Comparison of ENCODE assay signal across 11 cellular contexts in genomic region chr3:152399374-152399773, GRCh38.
A peak's percentile ranks its signal among the peaks of the same experiment; 100 is the strongest.
DNase-seq lines count a peak whose midpoint lies in the region; ATAC-seq, FAIRE-seq and TF ChIP-seq lines count a peak whose summit lies in the region.
"Had no signal": no experiment of that assay in that cellular context is flagged by ENCODE, and none has a peak within 500 bp of the region (broad histone marks: within the 10 kb centered on the region; RNA-seq: fewer than 3 reads in every experiment).

No MANE protein-coding gene starts in this region.

- no peak overlapping the region for H2AFZ ChIP-seq in IMR-90 (replicated peaks; ENCODE audit: low read length, poor library complexity)
- H2AFZ ChIP-seq in K562 (ENCODE audit: low read depth, low read length), result no peak overlapping the region
- H2AFZ ChIP-seq in mesenchymal stem cell (ENCODE audit: low read depth, low read length), result no peak overlapping the region

- CTCF ChIA-PET in IMR-90 (lab: Yijun Ruan, JAX) (interaction anchor here (0.6 to 1.1 kb wide), 3 partner anchors 29 to 748 kb away, joined by 4 to 7 read pairs (median 7); no protein-coding TSS in a partner anchor), K562 (lab: Yijun Ruan, JAX; ENCODE audit: low intra/inter-chr PET ratio) (no interaction called here)

- H2BK120ac ChIP-seq in IMR-90 (ENCODE audit: low read depth, low read length) (no peak overlapping the region), mesenchymal stem cell (ENCODE audit: low read depth, low read length) (no peak overlapping the region)

- peaks cover 99% of the 10 kb centered on the region for H3K79me2 ChIP-seq in K562 (ENCODE audit: control insufficient read depth, insufficient read depth, low read length)

- H3K79me1 ChIP-seq in IMR-90 (ENCODE audit: low read depth in 1 of 2, low read length in 2 of 2) (peaks cover 10 to 67% of the 10 kb centered on the region in 2 experiments), mesenchymal stem cell (replicated peaks; ENCODE audit: low read length, poor library complexity, severe bottlenecking) (peaks cover 5% of the 10 kb centered on the region)

- H3K27ac Mint-ChIP-seq in CD14-positive monocyte, result peak overlapping the region; percentile 52 to 86 (median 81)

- H3K9me3 Mint-ChIP-seq in CD14-positive monocyte, result peaks cover 0 to 2% (median 0%) of the 10 kb centered on the region in 7 donors

- no peak overlapping the region for H2AK5ac ChIP-seq in IMR-90 (ENCODE audit: low read depth, low read length)
- no peak overlapping the region for H2AK5ac ChIP-seq in mesenchymal stem cell (ENCODE audit: low read length, severe bottlenecking)

- no peak overlapping the region for H2BK12ac ChIP-seq in mesenchymal stem cell (ENCODE audit: low read length in 2 of 2)

- H3K4me2 ChIP-seq in IMR-90 (ENCODE audit: low read depth, low read length), result peak overlapping the region; percentile 54; the same call in 1 of the 2 replicates
- H3K4me2 ChIP-seq in K562 (ENCODE audit: insufficient read depth, low read length), result no peak overlapping the region
- H3K4me2 ChIP-seq in mesenchymal stem cell (ENCODE audit: low read length, poor library complexity, severe bottlenecking), result no peak overlapping the region

- H2BK15ac ChIP-seq in IMR-90 (ENCODE audit: low read depth, low read length) (no peak overlapping the region), mesenchymal stem cell (ENCODE audit: low read depth, poor library complexity, severe bottlenecking) (no peak overlapping the region)

- H3K27me3 Mint-ChIP-seq in CD14-positive monocyte (ENCODE audit: low read depth in 3 of 3), result no peaks in the 10 kb centered on the region

- no peaks in the 10 kb centered on the region for H3K9me3 ChIP-seq in IMR-90 (ENCODE audit: control insufficient read depth, insufficient read depth, low read length)
- H3K9me3 ChIP-seq in K562 (replicated peaks; ENCODE audit: control insufficient read depth, insufficient read depth, low read depth, low read length), result no peaks in the 10 kb centered on the region
- no peaks in the 10 kb centered on the region for H3K9me3 ChIP-seq in mesenchymal stem cell (ENCODE audit: control insufficient read depth, low read length)
- no peaks in the 10 kb centered on the region; the same call in 1 of the 2 replicates for H3K9me3 ChIP-seq in SJCRH30 (replicated peaks)

- no peak overlapping the region for H3K56ac ChIP-seq in IMR-90 (ENCODE audit: extremely low read depth, insufficient read depth, low read length)

- H4K8ac ChIP-seq in IMR-90 (ENCODE audit: low read depth in 2 of 2, low read length in 2 of 2), result no peak overlapping the region
- no peak overlapping the region for H4K8ac ChIP-seq in mesenchymal stem cell (ENCODE audit: low read length)

- intact Hi-C loops in CD14-positive monocyte (cut with micrococcal nuclease) (no loop called here), IMR-90 (cut with micrococcal nuclease) (no loop called here), K562 (cut with micrococcal nuclease) (no loop called here)

- TF ChIP-seq EP300 in K562 (IDR thresholded peaks at IDR 0.05; ENCODE audit: low read length), result no peak

- no TSS peak for BruUV-seq in IMR-90 (replicated peaks; lab: Mats Ljungman, UMichigan)
- BruUV-seq in K562 (replicated peaks; lab: Mats Ljungman, UMichigan), result no TSS peak

- H3K18ac ChIP-seq in IMR-90 (ENCODE audit: low read depth, low read length) (no peak overlapping the region), mesenchymal stem cell (ENCODE audit: low read depth in 1 of 2, low read length in 2 of 2) (no peak overlapping the region)

- no peak overlapping the region for H3K4me3 ChIP-seq in IMR-90 (ENCODE audit: insufficient read depth, low read depth, low read length)
- H3K4me3 ChIP-seq in K562, result no peak overlapping the region
- H3K4me3 ChIP-seq in mesenchymal stem cell (ENCODE audit: insufficient read depth in 1 of 2, low read depth in 1 of 2, low read length in 2 of 2), result no peak overlapping the region
- no peak overlapping the region for H3K4me3 ChIP-seq in SJCRH30

- no peak overlapping the region for H2BK20ac ChIP-seq in IMR-90 (ENCODE audit: low read depth, low read length)

- H3K4me1 ChIP-seq in IMR-90 (ENCODE audit: control insufficient read depth, insufficient read depth, low read length) (peaks cover 18% of the 10 kb centered on the region), K562 (replicated peaks in 1 of 2; ENCODE audit: control insufficient read depth in 2 of 2, insufficient read depth in 2 of 2, low read length in 2 of 2) (peaks cover 0 to 30% of the 10 kb centered on the region in 2 experiments; a peak in 3 of 5 replicates), mesenchymal stem cell (ENCODE audit: control insufficient read depth, insufficient read depth, low read depth, low read length) (peaks cover 6% of the 10 kb centered on the region), SJCRH30 (no peaks in the 10 kb centered on the region)

- dilution Hi-C loops in IMR-90 (cut with HindIII; ENCODE audit: low sequenced_read_pairs, unreplicated experiment), result no loop called here

- TF ChIP-seq POLR2A in IMR-90 (IDR thresholded peaks at IDR 0.05; ENCODE audit: low read depth, low read length) (no peak), K562 (conservative IDR thresholded peaks at IDR 0.05) (no peak)

- H3K27me3 ChIP-seq in IMR-90 (ENCODE audit: control insufficient read depth, insufficient read depth, low read length) (no peaks in the 10 kb centered on the region), K562 (ENCODE audit: control insufficient read depth in 2 of 2, insufficient read depth in 2 of 2, low read length in 2 of 2) (no peaks in the 10 kb centered on the region), mesenchymal stem cell (ENCODE audit: control insufficient read depth in 1 of 2, insufficient read depth in 1 of 2, low read length in 2 of 2) (no peaks in the 10 kb centered on the region), SJCRH30 (no peaks in the 10 kb centered on the region)

- POLR2A ChIA-PET in IMR-90 (lab: Charles Lee; ENCODE audit: unreplicated experiment), result no interaction called here
- POLR2A ChIA-PET in K562 (lab: Yijun Ruan, JAX), result interaction anchor here (0.6 to 2.1 kb wide), 7 partner anchors 10 to 407 kb away, joined by 3 to 5 read pairs (median 3); no protein-coding TSS in a partner anchor

- H3K4ac ChIP-seq in IMR-90 (ENCODE audit: low read depth, low read length) (no peak overlapping the region), mesenchymal stem cell (ENCODE audit: low read depth in 1 of 2, low read length in 2 of 2) (no peak overlapping the region)

- FAIRE-seq in K562 (lab: Jason Lieb, UNC), result no peak
- FAIRE-seq: colon had no signal

- H3K23ac ChIP-seq in IMR-90 (ENCODE audit: low read depth, low read length), result no peak overlapping the region
- H3K23ac ChIP-seq in mesenchymal stem cell (ENCODE audit: low read length in 2 of 2), result no peak overlapping the region

- TF ChIP-seq RAD21 in IMR-90 (IDR thresholded peaks at IDR 0.05; ENCODE audit: low read length), result no peak
- TF ChIP-seq RAD21 in K562 (CRISPR knock-in tag; conservative IDR thresholded peaks at IDR 0.05 in 1 of 2, IDR thresholded peaks at IDR 0.05 in 1 of 2), result no peak

- DNase-seq in CD14-positive monocyte (ENCODE audit: low spot score), result no peak
- DNase-seq in IMR-90, result peak; percentile 76
- peak in 1 of 4 experiments; percentile 27 for DNase-seq in K562 (ENCODE audit: extremely low read depth in 1 of 4, low spot score in 3 of 4)
- peak; percentile 79 for DNase-seq in mesenchymal stem cell
- DNase-seq in GDM1 (lab: John Stamatoyannopoulos, UW), result no peak
- no peak for DNase-seq in DMS153 (lab: John Stamatoyannopoulos, UW)
- DNase-seq in activated CD4-positive, CD25-positive, alpha-beta regulatory T cell (lab: John Stamatoyannopoulos, UW), result no peak
- no peak for DNase-seq in SJCRH30
- DNase-seq: GF-D8 had no signal

- H3K4me1 Mint-ChIP-seq in CD14-positive monocyte, result peaks cover 37% of the 10 kb centered on the region

- peaks cover 30 to 39% of the 10 kb centered on the region in 2 donors for H3K36me3 Mint-ChIP-seq in CD14-positive monocyte

- H3K9ac ChIP-seq in IMR-90 (ENCODE audit: low read depth, low read length), result no peak overlapping the region
- no peak overlapping the region for H3K9ac ChIP-seq in K562 (ENCODE audit: insufficient read depth in 1 of 2, low read depth in 2 of 2, low read length in 2 of 2)
- no peak overlapping the region for H3K9ac ChIP-seq in mesenchymal stem cell (ENCODE audit: low read length)

- TF ChIP-seq CTCF in CD14-positive monocyte (IDR thresholded peaks at IDR 0.05) (no peak), IMR-90 (conservative IDR thresholded peaks at IDR 0.05; ENCODE audit: low read depth, low read length) (no peak), K562 (IDR thresholded peaks at IDR 0.05 in 2 of 3, conservative IDR thresholded peaks at IDR 0.05 in 1 of 3; ENCODE audit: insufficient read depth in 2 of 3, low read depth in 1 of 3, low read length in 3 of 3) (no peak)

- ATAC-seq in IMR-90 (ENCODE audit: low read depth), result no peak
- peak; percentile 34 for ATAC-seq in K562

- H4K91ac ChIP-seq in IMR-90 (ENCODE audit: insufficient read depth, low read depth, low read length) (no peak overlapping the region), mesenchymal stem cell (ENCODE audit: low read length) (no peak overlapping the region)

- no peak overlapping the region for H3K14ac ChIP-seq in IMR-90 (replicated peaks; ENCODE audit: low read depth, low read length)
- H3K14ac ChIP-seq in mesenchymal stem cell (ENCODE audit: low read length in 2 of 2), result no peak overlapping the region

- H3K9me1 ChIP-seq in IMR-90 (ENCODE audit: insufficient read depth, low read length) (peaks cover 23% of the 10 kb centered on the region), K562 (ENCODE audit: control insufficient read depth, insufficient read depth, low read length) (no peaks in the 10 kb centered on the region)

- no peak overlapping the region for H3K4me3 Mint-ChIP-seq in CD14-positive monocyte

- H3K27ac ChIP-seq in IMR-90 (ENCODE audit: insufficient read depth, low read length) (no peak overlapping the region), K562 (ENCODE audit: extremely low read depth, low read depth, low read length) (peak overlapping the region; percentile 49; the same call in 1 of the 3 replicates), mesenchymal stem cell (ENCODE audit: low read length, poor library complexity, severe bottlenecking) (no peak overlapping the region), SJCRH30 (no peak overlapping the region)
- H3K27ac ChIP-seq: VCaP had no signal

- no peak overlapping the region for H4K5ac ChIP-seq in IMR-90 (ENCODE audit: low read depth, low read length)

- H2BK5ac ChIP-seq in IMR-90 (ENCODE audit: low read depth, low read length, poor library complexity, severe bottlenecking), result peak overlapping the region; percentile 49
- H2BK5ac ChIP-seq in mesenchymal stem cell (ENCODE audit: low read depth, low read length, poor library complexity, severe bottlenecking), result no peak overlapping the region

- in situ Hi-C loops in IMR-90 (cut with MboI; ENCODE audit: low sequenced_read_pairs), result no loop called here
- in situ Hi-C loops in K562 (cut with MboI), result no loop called here

- H4K20me1 ChIP-seq in IMR-90 (ENCODE audit: insufficient read depth, low read length) (peaks cover 61% of the 10 kb centered on the region), K562 (replicated peaks; ENCODE audit: control insufficient read depth, insufficient read depth, low read length) (peaks cover 13% of the 10 kb centered on the region)

- H2AK9ac ChIP-seq in IMR-90 (replicated peaks; ENCODE audit: low read depth, low read length, poor library complexity), result no peak overlapping the region

- H3K36me3 ChIP-seq in IMR-90 (ENCODE audit: control insufficient read depth, insufficient read depth, low read length) (peaks cover 5% of the 10 kb centered on the region), K562 (ENCODE audit: control insufficient read depth, insufficient read depth, low read length) (peaks cover 45% of the 10 kb centered on the region), mesenchymal stem cell (ENCODE audit: control insufficient read depth in 1 of 2, insufficient read depth in 2 of 2, low read depth in 1 of 2, low read length in 2 of 2) (peaks cover 4 to 18% of the 10 kb centered on the region in 2 experiments), SJCRH30 (no peaks in the 10 kb centered on the region)

Comparison
In these comparisons a context has a peak if more than half of its experiments do, and no peak if none do; other contexts are left out.
1. DNase-seq: peak in IMR-90 (single experiment) and mesenchymal stem cell (single experiment); none in CD14-positive monocyte (single experiment), GDM1 (single experiment), DMS153 (single experiment), activated CD4-positive, CD25-positive, alpha-beta regulatory T cell (0 of 4) and SJCRH30 (0 of 2).